In genomic region chr12:105352049-105352448, GRCh38 we compare ENCODE assay signal across 10 cellular contexts. TPM values are rescaled to one million over a fixed set of nuclear protein-coding genes. Genes with fewer than 3 reads are reported as not detected.
A peak's percentile ranks its signal among the peaks of the same experiment; 100 is the strongest.
DNase-seq lines count a peak whose midpoint lies in the region; ATAC-seq and TF ChIP-seq lines count a peak whose summit lies in the region.
"Had no signal": no experiment of that assay in that cellular context is flagged by ENCODE, and none has a peak within 500 bp of the region (broad histone marks: within the 10 kb centered on the region; RNA-seq: fewer than 3 reads in every experiment).

No MANE protein-coding gene starts in this region.

- no peaks in the 10 kb centered on the region for H3K27me3 Mint-ChIP-seq in T-helper 1 cell treated with Interleukin-12 subunit alpha and Interleukin-12 subunit beta and Interleukin-4 antibody, amounts not matched to agents 30 μg/mL and 1 μg/mL, for 36 hours (ENCODE audit: low read depth)
- H3K27me3 Mint-ChIP-seq in HFFc6 (ENCODE audit: insufficient read depth) (no peaks in the 10 kb centered on the region; the same call in none of the 2 replicates), progenitor cell of endocrine pancreas (no peaks in the 10 kb centered on the region), T-helper 17 cell (no peaks in the 10 kb centered on the region)
- H3K27me3 Mint-ChIP-seq: T-cell had no signal

- H3K4me3 Mint-ChIP-seq in T-helper 1 cell treated with Interleukin-12 subunit alpha and Interleukin-12 subunit beta and Interleukin-4 antibody, amounts not matched to agents 30 μg/mL and 1 μg/mL, for 36 hours, result peak overlapping the region; percentile 3
- H3K4me3 Mint-ChIP-seq in HFFc6 (peak overlapping the region; percentile 35), progenitor cell of endocrine pancreas (ENCODE audit: low read depth) (no peak overlapping the region), T-helper 17 cell (no peak overlapping the region)
- H3K4me3 Mint-ChIP-seq: T-cell had no signal

- TF ChIP-seq CTCF in HFFc6 (IDR thresholded peaks at IDR 0.05), result no peak
- TF ChIP-seq CTCF in progenitor cell of endocrine pancreas (IDR thresholded peaks at IDR 0.05; ENCODE audit: unreplicated experiment), result no peak

- H3K36me3 Mint-ChIP-seq in T-helper 1 cell treated with Interleukin-12 subunit alpha and Interleukin-12 subunit beta and Interleukin-4 antibody, amounts not matched to agents 30 μg/mL and 1 μg/mL, for 36 hours (ENCODE audit: low read depth), result peaks cover 33% of the 10 kb centered on the region
- peaks cover 72% of the 10 kb centered on the region for H3K36me3 Mint-ChIP-seq in HFFc6 (ENCODE audit: low read depth)
- peaks cover 35% of the 10 kb centered on the region for H3K36me3 Mint-ChIP-seq in progenitor cell of endocrine pancreas (ENCODE audit: insufficient read depth)
- H3K36me3 Mint-ChIP-seq in T-helper 17 cell (ENCODE audit: low read depth), result peaks cover 12% of the 10 kb centered on the region

- DNase-seq in T-helper 1 cell (no peak), HFFc6 (no peak), progenitor cell of endocrine pancreas (ENCODE audit: low spot score, unreplicated experiment) (no peak), NK-92 (lab: John Stamatoyannopoulos, UW; ENCODE audit: unreplicated experiment) (no peak), T-helper 17 cell (no peak), G401 (ENCODE audit: low spot score) (no peak)
- DNase-seq: adrenal gland, T-cell had no signal

- in situ Hi-C loops in G401 (cut with HindIII; ENCODE audit: low sequenced_read_pairs), result no loop called here

- H3K4me1 Mint-ChIP-seq in T-helper 1 cell treated with Interleukin-12 subunit alpha and Interleukin-12 subunit beta and Interleukin-4 antibody, amounts not matched to agents 30 μg/mL and 1 μg/mL, for 36 hours (ENCODE audit: low read depth), result peaks cover 42% of the 10 kb centered on the region
- peaks cover 92% of the 10 kb centered on the region for H3K4me1 Mint-ChIP-seq in HFFc6 (ENCODE audit: low read depth)
- peaks cover 50% of the 10 kb centered on the region for H3K4me1 Mint-ChIP-seq in progenitor cell of endocrine pancreas (ENCODE audit: low read depth)
- peaks cover 27% of the 10 kb centered on the region for H3K4me1 Mint-ChIP-seq in T-helper 17 cell

- no peaks in the 10 kb centered on the region for H3K9me3 ChIP-seq in T-helper 17 cell (ENCODE audit: control insufficient read depth, low read length, poor library complexity, severe bottlenecking)
- H3K9me3 ChIP-seq: adrenal gland had no signal

- H3K27ac Mint-ChIP-seq in T-helper 1 cell treated with Interleukin-12 subunit alpha and Interleukin-12 subunit beta and Interleukin-4 antibody, amounts not matched to agents 30 μg/mL and 1 μg/mL, for 36 hours, result no peak overlapping the region
- H3K27ac Mint-ChIP-seq in HFFc6 (peak overlapping the region; percentile 55), progenitor cell of endocrine pancreas (peak overlapping the region; percentile 6), T-helper 17 cell (no peak overlapping the region)
- H3K27ac Mint-ChIP-seq: T-cell had no signal

- ATAC-seq in HG03520 (IDR thresholded peaks at IDR 0.05; ENCODE audit: unreplicated experiment) (peak; percentile 94), T-helper 17 cell (no peak)
- ATAC-seq: T-cell had no signal

- H3K9me3 Mint-ChIP-seq in T-helper 1 cell treated with Interleukin-12 subunit alpha and Interleukin-12 subunit beta and Interleukin-4 antibody, amounts not matched to agents 30 μg/mL and 1 μg/mL, for 36 hours, result no peaks in the 10 kb centered on the region
- H3K9me3 Mint-ChIP-seq in HFFc6 (no peaks in the 10 kb centered on the region), progenitor cell of endocrine pancreas (ENCODE audit: low read depth) (peaks cover 3% of the 10 kb centered on the region)
- H3K9me3 Mint-ChIP-seq: T-cell had no signal

RNA-seq across cellular contexts. Expression of gene C12orf75, which starts 21.6 kb away (rescaled TPM):
- total RNA-seq in HFFc6 (2021; fragmentation: NEBNext Ultra II Directional; extraction: Animal tissue kit (Norgen Biotek cat#: 25700)), result 1,000 to 10,000 TPM; 1,007 to 1,412 (median 1,300) TPM
- total RNA-seq in progenitor cell of endocrine pancreas, result 228 and 231 TPM in 2 replicates
- total RNA-seq in T-helper 17 cell, result 10 to 100 TPM; 33.2 to 41.3 TPM
- total RNA-seq in G401 (2014; rRNA removed; shearing (Covaris generic)), result 52.6 and 61.8 TPM in 2 replicates

Comparison
In these comparisons a context has a peak if more than half of its experiments do, and no peak if none do; other contexts are left out.
1. H3K27ac Mint-ChIP-seq: peak in HFFc6 (single experiment) and progenitor cell of endocrine pancreas (single experiment); none in T-helper 1 cell treated with Interleukin-12 subunit alpha and Interleukin-12 subunit beta and Interleukin-4 antibody, amounts not matched to agents 30 μg/mL and 1 μg/mL, for 36 hours (single experiment) and T-helper 17 cell (single experiment).
2. H3K4me3 Mint-ChIP-seq: peak in T-helper 1 cell treated with Interleukin-12 subunit alpha and Interleukin-12 subunit beta and Interleukin-4 antibody, amounts not matched to agents 30 μg/mL and 1 μg/mL, for 36 hours (single experiment) and HFFc6 (single experiment); none in progenitor cell of endocrine pancreas (single experiment) and T-helper 17 cell (single experiment).